ENCODE assay signal across 23 cellular contexts in genomic region chr2:71292159-71292558, GRCh38.
"Had no signal": no experiment of that assay in that cellular context is flagged by ENCODE, and none has a peak within 500 bp of the region (broad histone marks: within the 10 kb centered on the region; RNA-seq: fewer than 3 reads in every experiment).

No MANE protein-coding gene starts in this region.

- DNase-seq: dermis blood vessel endothelial cell; effector memory CD8-positive, alpha-beta T cell; erythroblast; esophagus squamous epithelium; foreskin melanocyte; glutamatergic neuron; heart right ventricle; immature natural killer cell; islet precursor cell; mesendoderm; naive thymus-derived CD8-positive, alpha-beta T cell; nephron progenitor cell; ovary; retina; right lobe of liver; small intestine; stimulated activated CD4-positive, alpha-beta T cell treated with anti-CD3 and anti-CD28 coated beads, Interleukin-15, amount 100 ng/mL, for 24 hours; stimulated activated CD4-positive, alpha-beta T cell treated with anti-CD3 and anti-CD28 coated beads, Interleukin-2, amount 100 ng/mL, for 48 hours; stimulated activated naive B cell treated with anti-CD40 and anti-IgM and Interleukin-4, amounts not matched to agents 10 μg/mL and 1 μg/mL and 100 μg/mL, for 72 hours; testis; tibial artery had no signal

- H3K27me3 ChIP-seq: heart right ventricle, ovary, right lobe of liver, testis, tibial artery had no signal

- H3K27ac ChIP-seq: coronary artery, esophagus squamous epithelium, heart right ventricle, ovary, right lobe of liver, testis, tibial artery had no signal

- H3K4me1 ChIP-seq: esophagus squamous epithelium, right lobe of liver, testis had no signal

- H3K4me3 ChIP-seq: coronary artery, esophagus squamous epithelium, heart right ventricle, ovary, right lobe of liver, testis, tibial artery had no signal

- H3K36me3 ChIP-seq: esophagus squamous epithelium, heart right ventricle, ovary, right lobe of liver, tibial artery had no signal

- H3K9me3 ChIP-seq: esophagus squamous epithelium, heart right ventricle, ovary, right lobe of liver, testis, tibial artery had no signal

- FAIRE-seq: endometrium, small intestine had no signal
